ENCODE assay signal across 8 cellular contexts in genomic region chr12:7935773-7936581, GRCh38. TPM values are rescaled to one million over a fixed set of nuclear protein-coding genes. Genes with fewer than 3 reads are reported as not detected.
A peak's percentile ranks its signal among the peaks of the same experiment; 100 is the strongest.
DNase-seq lines count a peak whose midpoint lies in the region; ATAC-seq, FAIRE-seq and TF ChIP-seq lines count a peak whose summit lies in the region.

TSS of gene SLC2A3 (minus strand) at chr12:7936187. CDS start at chr12:7936034, 153 bp downstream.

- peaks cover 7% of the 10 kb centered on the region for H3K36me3 Mint-ChIP-seq in T-helper 2 cell treated with Interferon-gamma antibody and Interleukin-4, amounts not matched to agents 5 μg/mL and 100 μg/mL, for 36 hours (ENCODE audit: low read depth)

- H3K27me3 Mint-ChIP-seq in T-helper 2 cell treated with Interferon-gamma antibody and Interleukin-4, amounts not matched to agents 5 μg/mL and 100 μg/mL, for 36 hours (ENCODE audit: low read depth) = no peaks in the 10 kb centered on the region

- TF ChIP-seq CTCF in ascending aorta (IDR thresholded peaks at IDR 0.05) = no peak
- no peak for TF ChIP-seq CTCF in psoas muscle (IDR thresholded peaks at IDR 0.05)

- no peak within 1 kb of the TSS for H3K27ac Mint-ChIP-seq in T-helper 2 cell treated with Interferon-gamma antibody and Interleukin-4, amounts not matched to agents 5 μg/mL and 100 μg/mL, for 36 hours

- H3K4me1 ChIP-seq in HUES64 (ENCODE audit: insufficient read depth, low read length) (peaks cover 20% of the 10 kb centered on the region; the same call in 1 of the 2 replicates), ascending aorta (peaks cover 4 to 5% of the 10 kb centered on the region in 2 donors), right cardiac atrium (ENCODE audit: control insufficient read depth, insufficient read depth, low read length) (no peaks in the 10 kb centered on the region), psoas muscle (no peaks in the 10 kb centered on the region)

- H3K36me3 ChIP-seq in HUES64 (ENCODE audit: insufficient read depth, low read length) = peaks cover 40% of the 10 kb centered on the region
- peaks cover 12 to 13% of the 10 kb centered on the region in 2 donors for H3K36me3 ChIP-seq in ascending aorta
- H3K36me3 ChIP-seq in psoas muscle (ENCODE audit: insufficient read depth in 1 of 2, low read depth in 1 of 2) = peaks cover 0 to 19% of the 10 kb centered on the region in 2 donors

- DNase-seq in T-helper 2 cell treated with Interferon-gamma antibody and Interleukin-4, amounts not matched to agents 5 μg/mL and 100 μg/mL, for 36 hours (ENCODE audit: low spot score) = peak; percentile 82
- peak in 1 of 2 donors; percentile 77 for DNase-seq in ascending aorta (ENCODE audit: low spot score in 2 of 2)
- DNase-seq in right cardiac atrium = peak in 2 of 3 donors; percentile 30 to 47
- peak in 1 of 2 donors; percentile 55 for DNase-seq in psoas muscle
- DNase-seq in urothelium cell line (ENCODE audit: low spot score) = peak; percentile 94
- DNase-seq in NCI-H2081 treated with DMSO at 0.1 percent for 48 hours (lab: John Stamatoyannopoulos, UW) = no peak

- no peak for FAIRE-seq in urothelium cell line (lab: Jason Lieb, UNC)

- H3K4me3 ChIP-seq in HUES64 (ENCODE audit: low read length) (peak within 1 kb of the TSS; percentile 100), ascending aorta (peak within 1 kb of the TSS; percentile 55 to 71), right cardiac atrium (ENCODE audit: low read length) (peak within 1 kb of the TSS; percentile 88), psoas muscle (peak within 1 kb of the TSS; percentile 66)

- peaks cover 16% of the 10 kb centered on the region for H3K4me1 Mint-ChIP-seq in T-helper 2 cell treated with Interferon-gamma antibody and Interleukin-4, amounts not matched to agents 5 μg/mL and 100 μg/mL, for 36 hours (ENCODE audit: low read depth)

- TF ChIP-seq POLR2A in GM18505 (IDR thresholded peaks at IDR 0.05; ENCODE audit: borderline replicate concordance, extremely low read depth, insufficient read depth, insufficient read length) = peak; percentile 87

- H3K27ac ChIP-seq in HUES64 (ENCODE audit: low read depth, low read length) (peak within 1 kb of the TSS; percentile 78), ascending aorta (peak within 1 kb of the TSS; percentile 78 to 80), right cardiac atrium (ENCODE audit: low read length) (peak within 1 kb of the TSS; percentile 48), psoas muscle (peak within 1 kb of the TSS; percentile 64)

- ATAC-seq in GM18505 (IDR thresholded peaks at IDR 0.05; ENCODE audit: unreplicated experiment) (peak; percentile 46), right cardiac atrium (peak; percentile 84 to 89), psoas muscle (peak; percentile 43 to 80 (median 70))

- no peaks in the 10 kb centered on the region for H3K27me3 ChIP-seq in HUES64 (ENCODE audit: insufficient read depth, low read length)
- no peaks in the 10 kb centered on the region for H3K27me3 ChIP-seq in ascending aorta
- no peaks in the 10 kb centered on the region for H3K27me3 ChIP-seq in right cardiac atrium (ENCODE audit: control insufficient read depth, insufficient read depth)
- no peaks in the 10 kb centered on the region for H3K27me3 ChIP-seq in psoas muscle (ENCODE audit: insufficient read depth in 3 of 3, low read length in 2 of 3)

- H3K9me3 ChIP-seq in HUES64 (ENCODE audit: insufficient read depth, low read depth, low read length) (no peaks in the 10 kb centered on the region), ascending aorta (no peaks in the 10 kb centered on the region), right cardiac atrium (ENCODE audit: control insufficient read depth, low read length) (no peaks in the 10 kb centered on the region), psoas muscle (no peaks in the 10 kb centered on the region)

- H3K9ac ChIP-seq in HUES64 (ENCODE audit: low read depth, low read length) = peak within 1 kb of the TSS; percentile 97

- H3K4me3 Mint-ChIP-seq in T-helper 2 cell treated with Interferon-gamma antibody and Interleukin-4, amounts not matched to agents 5 μg/mL and 100 μg/mL, for 36 hours = no peak within 1 kb of the TSS

- H3K9me3 Mint-ChIP-seq in T-helper 2 cell treated with Interferon-gamma antibody and Interleukin-4, amounts not matched to agents 5 μg/mL and 100 μg/mL, for 36 hours = no peaks in the 10 kb centered on the region

- WGBS in HUES64 = 0% methylated on average over 10 of the region's 13 CpGs
- under 1% methylated on average over 13 of the region's 13 CpGs for WGBS in right cardiac atrium
- 8 to 10% (median 9%) methylated on average over 12 to 13 of the region's 13 CpGs for WGBS in psoas muscle, 3 donors

- intact Hi-C loops in ascending aorta (cut with DNase I) (loop anchor here (1.0 to 10.0 kb wide), 4 partner anchors 24 to 309 kb away; no protein-coding TSS in a partner anchor), right cardiac atrium (cut with DNase I) (loop anchor here in 2 of 4 donors (2.0 to 10.0 kb wide), 2 partner anchors 23 to 59 kb away; no protein-coding TSS in a partner anchor), psoas muscle (cut with DNase I) (loop anchor here in 1 of 2 donors (5.0 kb wide), 1 partner anchor 36 kb away; no protein-coding TSS in a partner anchor)

RNA-seq across cellular contexts. Expression of gene SLC2A3, which starts in this region (rescaled TPM):
- polyA plus RNA-seq in HUES64 (2013, experiment 1 of 2) = 433 TPM
- polyA plus RNA-seq in HUES64 (2013, experiment 2 of 2) = 526 TPM
- 58.0 TPM for total RNA-seq in ascending aorta
- 10 to 100 TPM; 18.5 to 29.9 (median 25.1) TPM for total RNA-seq in right cardiac atrium
- polyA plus RNA-seq in right cardiac atrium = 13.6 TPM
- total RNA-seq in psoas muscle = 10 to 100 TPM in 1 of 4 donors, 1 to 10 TPM in 3; 4.6 to 18.9 (median 6.9) TPM
- 1 to 10 TPM; 1.8 to 3.2 (median 1.9) TPM for polyA plus RNA-seq in psoas muscle
